ENCODE assay signal across 8 cellular contexts in genomic region chr1:2654443-2654948, GRCh38. TPM values are rescaled to one million over a fixed set of nuclear protein-coding genes. Genes with fewer than 3 reads are reported as not detected.
DNase-seq lines count a peak whose midpoint lies in the region; ATAC-seq and TF ChIP-seq lines count a peak whose summit lies in the region.
"Not testable (repeated sequence)": the region's sequence is repeated elsewhere in the genome, so short reads cannot be mapped to it uniquely, and the experiment has no call there.
"Had no signal": no experiment of that assay in that cellular context is flagged by ENCODE, and none has a peak within 500 bp of the region (broad histone marks: within the 10 kb centered on the region; RNA-seq: fewer than 3 reads in every experiment).

No MANE protein-coding gene starts in this region.

- in situ Hi-C loops in GM13976 (cut with MboI; ENCODE audit: low sequenced_read_pairs, unreplicated experiment) = not testable (repeated sequence)

- H3K4me3 Mint-ChIP-seq in activated T-cell treated with anti-CD3 and anti-CD28 coated beads, Interleukin-2, amount 50 U/mL, for 4 hours; stimulated activated effector memory CD8-positive, alpha-beta T cell treated with anti-CD3 and anti-CD28 coated beads, Interleukin-12 subunit alpha, Interleukin-12 subunit beta, amount 100 ng/mL, for 72 hours: not testable (repeated sequence)
- peak overlapping the region; percentile 28 for H3K4me3 Mint-ChIP-seq in neural progenitor cell

- not testable (repeated sequence) for H3K4me1 ChIP-seq in left lung, neural progenitor cell

- not testable (repeated sequence) for H3K9ac ChIP-seq in neural progenitor cell

- H3K36me3 ChIP-seq in WERI-Rb-1, left lung, neural progenitor cell: not testable (repeated sequence)

- H3F3A ChIP-seq in neural progenitor cell (ENCODE audit: low read depth) = not testable (repeated sequence)

- H3K4me3 ChIP-seq in WERI-Rb-1 (ENCODE audit: low read depth, low read length); left lung; neural progenitor cell: not testable (repeated sequence)

- TF ChIP-seq CTCF in GM13976 (IDR thresholded peaks at IDR 0.05; ENCODE audit: borderline replicate concordance, control extremely low read depth, extremely low read depth, insufficient read depth, missing control alignments); WERI-Rb-1 (IDR thresholded peaks at IDR 0.05; ENCODE audit: low read depth, low read length); left lung (IDR thresholded peaks at IDR 0.05); neural progenitor cell (IDR thresholded peaks at IDR 0.05): not testable (repeated sequence)

- intact Hi-C loops in left lung (cut with DNase I) = not testable (repeated sequence)

- not testable (repeated sequence) for H3K27ac ChIP-seq in WERI-Rb-1, left lung, neural progenitor cell

- H3K79me2 ChIP-seq in neural progenitor cell (ENCODE audit: low read depth) = not testable (repeated sequence)

- H3K4me2 ChIP-seq in neural progenitor cell = not testable (repeated sequence)

- not testable (repeated sequence) for H2AFZ ChIP-seq in neural progenitor cell (replicated peaks)

- H3K36me3 Mint-ChIP-seq in activated T-cell treated with anti-CD3 and anti-CD28 coated beads, Interleukin-2, amount 50 U/mL, for 4 hours (ENCODE audit: insufficient read depth); stimulated activated effector memory CD8-positive, alpha-beta T cell treated with anti-CD3 and anti-CD28 coated beads, Interleukin-12 subunit alpha, Interleukin-12 subunit beta, amount 100 ng/mL, for 72 hours: not testable (repeated sequence)
- peaks cover 19% of the 10 kb centered on the region for H3K36me3 Mint-ChIP-seq in neural progenitor cell

- peaks cover 15% of the 10 kb centered on the region for H3K27me3 ChIP-seq in WERI-Rb-1 (ENCODE audit: insufficient read depth, low read depth, severe bottlenecking)
- peaks cover 0 to 28% of the 10 kb centered on the region in 2 donors for H3K27me3 ChIP-seq in left lung
- H3K27me3 ChIP-seq in neural progenitor cell = not testable (repeated sequence)

- not testable (repeated sequence) for H3K9me3 ChIP-seq in WERI-Rb-1 (ENCODE audit: severe bottlenecking); left lung; neural progenitor cell (ENCODE audit: low read depth)

- DNase-seq in GM13976 (ENCODE audit: low spot score) (peak; percentile 48), WERI-Rb-1 (peak; percentile 10), fibroblast of gingiva (ENCODE audit: low read depth) (peak; percentile 11), left lung (peak; percentile 40 to 82)
- DNase-seq in activated T-cell treated with anti-CD3 and anti-CD28 coated beads, Interleukin-2, amount 50 U/mL, for 4 hours = peak; percentile 7
- DNase-seq in neural progenitor cell (ENCODE audit: low spot score); stimulated activated effector memory CD8-positive, alpha-beta T cell treated with anti-CD3 and anti-CD28 coated beads, Interleukin-12 subunit alpha, Interleukin-12 subunit beta, amount 100 ng/mL, for 72 hours (ENCODE audit: low spot score in 2 of 2): not testable (repeated sequence)

- H4K20me1 ChIP-seq in neural progenitor cell (ENCODE audit: low read depth) = not testable (repeated sequence)

- not testable (repeated sequence) for H3K4me1 Mint-ChIP-seq in activated T-cell treated with anti-CD3 and anti-CD28 coated beads, Interleukin-2, amount 50 U/mL, for 4 hours (ENCODE audit: low read depth); neural progenitor cell
- peaks cover 14% of the 10 kb centered on the region for H3K4me1 Mint-ChIP-seq in stimulated activated effector memory CD8-positive, alpha-beta T cell treated with anti-CD3 and anti-CD28 coated beads, Interleukin-12 subunit alpha, Interleukin-12 subunit beta, amount 100 ng/mL, for 72 hours

- not testable (repeated sequence) for H3K9me3 Mint-ChIP-seq in activated T-cell treated with anti-CD3 and anti-CD28 coated beads, Interleukin-2, amount 50 U/mL, for 4 hours; stimulated activated effector memory CD8-positive, alpha-beta T cell treated with anti-CD3 and anti-CD28 coated beads, Interleukin-12 subunit alpha, Interleukin-12 subunit beta, amount 100 ng/mL, for 72 hours
- H3K9me3 Mint-ChIP-seq in neural progenitor cell = peaks cover 41% of the 10 kb centered on the region

- peaks cover 48% of the 10 kb centered on the region for H3K27me3 Mint-ChIP-seq in activated T-cell treated with anti-CD3 and anti-CD28 coated beads, Interleukin-2, amount 50 U/mL, for 4 hours (ENCODE audit: low read depth)
- peaks cover 39% of the 10 kb centered on the region for H3K27me3 Mint-ChIP-seq in neural progenitor cell (ENCODE audit: insufficient read depth, low read depth)

- not testable (repeated sequence) for ATAC-seq in activated T-cell treated with anti-CD3 and anti-CD28 coated beads, Interleukin-2, amount 50 U/mL, for 4 hours; stimulated activated effector memory CD8-positive, alpha-beta T cell treated with anti-CD3 and anti-CD28 coated beads, Interleukin-12 subunit alpha, Interleukin-12 subunit beta, amount 100 ng/mL, for 72 hours
- peak; percentile 10 for ATAC-seq in left lung

- H3K27ac Mint-ChIP-seq in neural progenitor cell = not testable (repeated sequence)
- H3K27ac Mint-ChIP-seq in stimulated activated effector memory CD8-positive, alpha-beta T cell treated with anti-CD3 and anti-CD28 coated beads, Interleukin-12 subunit alpha, Interleukin-12 subunit beta, amount 100 ng/mL, for 72 hours = peak overlapping the region; percentile 74

RNA-seq across cellular contexts. Expression of gene MMEL1, which starts 21.7 kb away (rescaled TPM):
- under 1 TPM in 2 of 3 donors, not detected in 1; 0.61 to 0.68 TPM for total RNA-seq in activated T-cell treated with anti-CD3 and anti-CD28 coated beads, Interleukin-2, amount 50 U/mL, for 4 hours
- 1 to 10 TPM; 3.4 TPM for total RNA-seq in left lung
- total RNA-seq in neural progenitor cell (ENCODE audit: low replicate concordance) = 0.19 and 0.31 TPM in 2 replicates
- total RNA-seq: kidney epithelial cell had no signal
